Comparison of ENCODE assay signal across 25 cellular contexts in the genomic region with DNA sequence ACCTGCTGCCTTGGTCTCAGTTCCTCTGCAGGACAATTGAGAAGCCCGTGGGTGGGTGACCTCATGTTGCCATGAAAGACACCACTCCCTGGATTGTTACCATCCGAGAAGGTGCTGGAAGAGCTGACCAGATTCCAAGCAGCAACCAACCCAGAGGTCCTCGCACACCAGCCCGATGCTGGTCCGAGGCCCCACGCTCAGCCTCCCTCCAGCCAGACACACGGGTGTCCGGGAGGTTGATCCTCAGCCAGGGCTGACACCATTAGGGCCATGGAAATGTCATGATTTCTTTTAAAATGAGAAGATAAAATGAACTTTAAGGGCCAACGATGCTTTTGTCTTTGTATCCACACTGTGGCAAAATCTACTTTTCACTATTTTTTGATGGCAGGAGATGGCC.
"Had no signal": no experiment of that assay in that cellular context is flagged by ENCODE, and none has a peak within 500 bp of the region (broad histone marks: within the 10 kb centered on the region; RNA-seq: fewer than 3 reads in every experiment).

No MANE protein-coding gene starts in this region.

- H3K27me3 ChIP-seq: right atrium auricular region, right lobe of liver, sigmoid colon, testis, uterus had no signal

- H3K9me3 ChIP-seq: pancreas, prostate gland, right atrium auricular region, right lobe of liver, sigmoid colon, stomach, testis, tibial artery, transverse colon, upper lobe of right lung, uterus had no signal

- H3K36me3 ChIP-seq: pancreas, prostate gland, right atrium auricular region, right lobe of liver, sigmoid colon, stomach, tibial artery, transverse colon, upper lobe of right lung, uterus had no signal

- ATAC-seq: naive thymus-derived CD8-positive, alpha-beta T cell; natural killer cell treated with Interleukin-12 subunit alpha and Interleukin-12 subunit beta and Interleukin-15 and Interleukin-18, amount 100 ng/mL, for 72 hours; pancreas; right lobe of liver; stimulated activated effector memory CD8-positive, alpha-beta T cell treated with anti-CD3 and anti-CD28 coated beads, Interleukin-12 subunit alpha, Interleukin-12 subunit beta, amount 100 ng/mL, for 72 hours; stimulated activated naive B cell treated with anti-CD40 and anti-IgM and Interleukin-4, amounts not matched to agents 10 μg/mL and 1 μg/mL and 100 μg/mL, for 72 hours; upper lobe of right lung had no signal

- H3K4me1 ChIP-seq: pancreas, prostate gland, right atrium auricular region, right lobe of liver, stomach, testis, tibial artery, upper lobe of right lung, uterus had no signal

- H3K4me3 ChIP-seq: pancreas, prostate gland, right atrium auricular region, right lobe of liver, sigmoid colon, stomach, testis, tibial artery, transverse colon, upper lobe of right lung, uterus had no signal

- DNase-seq: naive B cell; nephron progenitor cell; occipital lobe; pancreas; retina; right lobe of liver; sigmoid colon; small intestine; stimulated activated CD4-positive, alpha-beta T cell treated with anti-CD3 and anti-CD28 coated beads, Interleukin-15, amount 100 ng/mL, for 24 hours; stimulated activated CD4-positive, alpha-beta T cell treated with anti-CD3 and anti-CD28 coated beads, Interleukin-2, amount 100 ng/mL, for 24 hours; stimulated activated CD4-positive, alpha-beta T cell treated with anti-CD3 and anti-CD28 coated beads, Interleukin-2, amount 100 ng/mL, for 48 hours; stimulated activated CD4-positive, alpha-beta T cell treated with anti-CD3 and anti-CD28 coated beads, Interleukin-4, amount 100 ng/mL, for 24 hours; stimulated activated naive B cell treated with anti-CD40 and anti-IgM and Interleukin-4, amounts not matched to agents 10 μg/mL and 1 μg/mL and 100 μg/mL, for 72 hours; stimulated activated naive CD4-positive, alpha-beta T cell treated with Interleukin-2 at 50 U/mL for 16 hours; stomach; testis; tibial artery; transverse colon; upper lobe of right lung; uterus had no signal

- H3K27ac ChIP-seq: pancreas, prostate gland, right atrium auricular region, right lobe of liver, sigmoid colon, stomach, testis, tibial artery, transverse colon, upper lobe of right lung, uterus had no signal
